Comparison of ENCODE assay signal across 19 cellular contexts in genomic region chrX:34874763-34875162, GRCh38.
"Had no signal": no experiment of that assay in that cellular context is flagged by ENCODE, and none has a peak within 500 bp of the region (broad histone marks: within the 10 kb centered on the region; RNA-seq: fewer than 3 reads in every experiment).

No MANE protein-coding gene starts in this region.

- H3K9me3 ChIP-seq: lower lobe of right lung, ovary, uterus had no signal

- H3K27ac ChIP-seq: foreskin keratinocyte, heart left ventricle, lower lobe of right lung, ovary, tibial nerve, uterus had no signal

- H3K4me3 ChIP-seq: heart left ventricle, lower lobe of right lung, ovary, tibial nerve, uterus had no signal

- H3K9me3 Mint-ChIP-seq: T-helper 2 cell treated with Interferon-gamma antibody and Interleukin-4, amounts not matched to agents 5 μg/mL and 100 μg/mL, for 36 hours had no signal

- H3K27me3 ChIP-seq: foreskin keratinocyte, heart left ventricle, ovary, tibial nerve, uterus had no signal

- ATAC-seq: activated T-cell treated with anti-CD3 and anti-CD28 coated beads, Interleukin-2, amount 50 U/mL, for 72 hours; heart left ventricle; left colon had no signal

- H3K27me3 Mint-ChIP-seq: activated CD4-positive, alpha-beta T cell treated with anti-CD3 and anti-CD28 coated beads, Interleukin-2, amount 10 ng/mL, durations not matched to agents 7 days and 5 days; activated naive CD8-positive, alpha-beta T cell had no signal

- DNase-seq: activated CD4-positive, alpha-beta T cell treated with anti-CD3 and anti-CD28 coated beads, Interleukin-2, amount 10 ng/mL, durations not matched to agents 7 days and 5 days; activated CD4-positive, CD25-positive, alpha-beta regulatory T cell; activated CD8-positive, alpha-beta memory T cell treated with anti-CD3 and anti-CD28 coated beads, Interleukin-2, amount 50 U/mL, for 48 hours; activated gamma-delta T cell treated with Interleukin-2 at 50 U/mL for 16 hours; activated T-cell treated with anti-CD3 and anti-CD28 coated beads, Interleukin-2, amount 50 U/mL, for 72 hours; effector CD8-positive, alpha-beta T cell; heart left ventricle; left colon; lower lobe of right lung; ovary; stimulated activated CD4-positive, alpha-beta T cell treated with anti-CD3 and anti-CD28 coated beads, Interleukin-4, amount 100 ng/mL, for 1 hour; stimulated activated naive CD4-positive, alpha-beta T cell; substantia nigra; uterus had no signal

- H3K27ac Mint-ChIP-seq: activated CD4-positive, alpha-beta T cell treated with anti-CD3 and anti-CD28 coated beads, Interleukin-2, amount 10 ng/mL, durations not matched to agents 7 days and 5 days; activated naive CD8-positive, alpha-beta T cell; activated T-cell treated with anti-CD3 and anti-CD28 coated beads, Interleukin-2, amount 50 U/mL, for 72 hours; T-helper 2 cell treated with Interferon-gamma antibody and Interleukin-4, amounts not matched to agents 5 μg/mL and 100 μg/mL, for 36 hours had no signal

- H3K4me3 Mint-ChIP-seq: activated CD4-positive, alpha-beta T cell treated with anti-CD3 and anti-CD28 coated beads, Interleukin-2, amount 10 ng/mL, durations not matched to agents 7 days and 5 days; activated naive CD8-positive, alpha-beta T cell; activated T-cell treated with anti-CD3 and anti-CD28 coated beads, Interleukin-2, amount 50 U/mL, for 72 hours; neural crest cell; T-helper 2 cell treated with Interferon-gamma antibody and Interleukin-4, amounts not matched to agents 5 μg/mL and 100 μg/mL, for 36 hours had no signal

- H3K36me3 ChIP-seq: heart left ventricle, lower lobe of right lung, ovary, tibial nerve, uterus had no signal

- H3K36me3 Mint-ChIP-seq: activated naive CD8-positive, alpha-beta T cell had no signal

- H3K4me1 Mint-ChIP-seq: activated CD4-positive, alpha-beta T cell treated with anti-CD3 and anti-CD28 coated beads, Interleukin-2, amount 10 ng/mL, durations not matched to agents 7 days and 5 days had no signal

- H3K4me1 ChIP-seq: foreskin keratinocyte, heart left ventricle, lower lobe of right lung, tibial nerve, uterus had no signal
